ENCODE assay signal across 25 cellular contexts in genomic region chr15:51798281-51798680, GRCh38.
"Had no signal": no experiment of that assay in that cellular context is flagged by ENCODE, and none has a peak within 500 bp of the region (broad histone marks: within the 10 kb centered on the region; RNA-seq: fewer than 3 reads in every experiment).

No MANE protein-coding gene starts in this region.

- H3K4me3 ChIP-seq: breast epithelium, gastrocnemius medialis, hepatocyte, left ventricle myocardium inferior, lung, mucosa of descending colon, right lobe of liver, testis, transverse colon had no signal

- H3K4me3 Mint-ChIP-seq: natural killer cell treated with Interleukin-12 subunit alpha and Interleukin-12 subunit beta and Interleukin-15 and Interleukin-18, amount 100 ng/mL, for 72 hours; T-cell; T-helper 2 cell treated with Interferon-gamma antibody and Interleukin-4, amounts not matched to agents 5 μg/mL and 100 μg/mL, for 36 hours had no signal

- H3K36me3 ChIP-seq: breast epithelium, gastrocnemius medialis, right lobe of liver, transverse colon had no signal

- DNase-seq: activated CD4-positive, alpha-beta T cell treated with anti-CD3 and anti-CD28 coated beads for 4 hours; activated CD4-positive, alpha-beta T cell treated with anti-CD3 and anti-CD28 coated beads, Interleukin-2, amount 50 U/mL, for 48 hours; activated CD4-positive, CD25-positive, alpha-beta regulatory T cell; activated CD8-positive, alpha-beta memory T cell treated with anti-CD3 and anti-CD28 coated beads for 24 hours; activated effector memory CD4-positive, alpha-beta T cell treated with anti-CD3 and anti-CD28 coated beads, Interleukin-2, amount 50 U/mL, for 16 hours; activated naive CD4-positive, alpha-beta T cell treated with anti-CD3 and anti-CD28 coated beads, Interleukin-2, amount 50 U/mL, for 16 hours; central memory CD4-positive, alpha-beta T cell; effector CD8-positive, alpha-beta T cell; erythroblast; gastrocnemius medialis; islet precursor cell; left ventricle myocardium inferior; mucosa of descending colon; right lobe of liver; stimulated activated CD4-positive, alpha-beta T cell treated with anti-CD3 and anti-CD28 coated beads, Interleukin-2, amount 100 ng/mL, for 48 hours; stimulated activated naive CD4-positive, alpha-beta T cell treated with Interleukin-2 at 50 U/mL for 16 hours; T-cell; testis; transverse colon had no signal

- H3K36me3 Mint-ChIP-seq: natural killer cell treated with Interleukin-12 subunit alpha and Interleukin-12 subunit beta and Interleukin-15 and Interleukin-18, amount 100 ng/mL, for 72 hours had no signal

- H3K4me1 Mint-ChIP-seq: T-cell had no signal

- H3K79me2 ChIP-seq: hepatocyte had no signal

- H3K27me3 Mint-ChIP-seq: progenitor cell of endocrine pancreas, T-cell had no signal

- H3K9me3 ChIP-seq: breast epithelium, gastrocnemius medialis, left ventricle myocardium inferior, mucosa of descending colon, right lobe of liver, testis, transverse colon had no signal

- H3K27me3 ChIP-seq: breast epithelium, gastrocnemius medialis, hepatocyte, right lobe of liver, testis, transverse colon had no signal

- H2AFZ ChIP-seq: hepatocyte had no signal

- H3K9me3 Mint-ChIP-seq: natural killer cell treated with Interleukin-12 subunit alpha and Interleukin-12 subunit beta and Interleukin-15 and Interleukin-18, amount 100 ng/mL, for 72 hours; T-cell; T-helper 2 cell treated with Interferon-gamma antibody and Interleukin-4, amounts not matched to agents 5 μg/mL and 100 μg/mL, for 36 hours had no signal

- H3K4me2 ChIP-seq: hepatocyte had no signal

- ATAC-seq: gastrocnemius medialis, mucosa of descending colon, right lobe of liver, T-cell had no signal

- H3K27ac Mint-ChIP-seq: natural killer cell treated with Interleukin-12 subunit alpha and Interleukin-12 subunit beta and Interleukin-15 and Interleukin-18, amount 100 ng/mL, for 72 hours; progenitor cell of endocrine pancreas; T-cell; T-helper 2 cell treated with Interferon-gamma antibody and Interleukin-4, amounts not matched to agents 5 μg/mL and 100 μg/mL, for 36 hours had no signal

- H3K4me1 ChIP-seq: breast epithelium, testis had no signal

- H3K27ac ChIP-seq: breast epithelium, gastrocnemius medialis, hepatocyte, left ventricle myocardium inferior, right lobe of liver, testis, transverse colon had no signal
